ENCODE assay signal across 36 cellular contexts in the genomic region with DNA sequence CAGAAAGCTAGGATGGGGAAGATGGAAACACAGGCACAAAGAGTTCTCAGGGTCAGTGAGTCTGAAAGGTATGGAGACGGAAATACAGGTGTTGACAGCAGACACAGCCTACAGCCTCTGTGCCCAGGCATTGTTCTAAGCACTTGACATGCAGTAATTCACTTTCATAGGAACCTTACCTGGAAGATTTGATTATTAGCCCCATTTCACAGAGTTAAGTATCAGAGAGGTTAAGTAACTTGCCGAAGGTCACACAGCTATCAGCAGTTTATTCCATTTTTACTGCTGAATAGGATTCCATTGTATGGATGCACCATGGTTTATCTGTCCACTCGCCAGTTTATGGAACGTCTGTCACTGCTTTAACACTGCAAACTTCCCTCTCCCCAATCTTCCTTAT. TPM values are rescaled to one million over a fixed set of nuclear protein-coding genes. Genes with fewer than 3 reads are reported as not detected.
"Had no signal": no experiment of that assay in that cellular context is flagged by ENCODE, and none has a peak within 500 bp of the region (broad histone marks: within the 10 kb centered on the region; RNA-seq: fewer than 3 reads in every experiment).

No MANE protein-coding gene starts in this region.

- H3K4me3 Mint-ChIP-seq: activated naive CD4-positive, alpha-beta T cell treated with anti-CD3 and anti-CD28 coated beads for 36 hours; activated naive CD8-positive, alpha-beta T cell treated with anti-CD3 and anti-CD28 coated beads for 36 hours; activated T-helper 1 cell treated with anti-CD3 and anti-CD28 coated beads, Interleukin-12 subunit alpha, Interleukin-12 subunit beta, Interleukin-2, Interleukin-4 antibody, amounts not matched to agents 30 ng/mL and 10 ng/mL and 1 ng/mL, durations not matched to agents 14 hours and 24 hours and 36 hours; brain; immature natural killer cell; mesothelial cell of epicardium; naive thymus-derived CD4-positive, alpha-beta T cell had no signal

- H3K27ac Mint-ChIP-seq: activated naive CD4-positive, alpha-beta T cell treated with anti-CD3 and anti-CD28 coated beads for 36 hours; activated naive CD8-positive, alpha-beta T cell treated with anti-CD3 and anti-CD28 coated beads for 36 hours; activated T-helper 1 cell treated with anti-CD3 and anti-CD28 coated beads, Interleukin-12 subunit alpha, Interleukin-12 subunit beta, Interleukin-2, Interleukin-4 antibody, amounts not matched to agents 30 ng/mL and 10 ng/mL and 1 ng/mL, durations not matched to agents 14 hours and 24 hours and 36 hours; immature natural killer cell; mesothelial cell of epicardium; naive thymus-derived CD4-positive, alpha-beta T cell had no signal

- H3K36me3 Mint-ChIP-seq: brain, immature natural killer cell, mesothelial cell of epicardium had no signal

- H3K27ac ChIP-seq: ascending aorta, gastroesophageal sphincter, pancreas, psoas muscle, transverse colon had no signal

- DNase-seq: activated CD4-positive, alpha-beta T cell treated with anti-CD3 and anti-CD28 coated beads for 48 hours; activated CD4-positive, alpha-beta T cell treated with anti-CD3 and anti-CD28 coated beads, Interleukin-2, amount 50 U/mL, for 48 hours; activated CD8-positive, alpha-beta memory T cell treated with anti-CD3 and anti-CD28 coated beads, Interleukin-2, amount 50 U/mL, for 4 hours; activated effector memory CD4-positive, alpha-beta T cell treated with anti-CD3 and anti-CD28 coated beads, Interleukin-2, amount 50 U/mL, for 16 hours; activated naive CD4-positive, alpha-beta T cell treated with anti-CD3 and anti-CD28 coated beads for 36 hours; activated naive CD8-positive, alpha-beta T cell treated with anti-CD3 and anti-CD28 coated beads for 36 hours; activated T-cell treated with anti-CD3 and anti-CD28 coated beads, Interleukin-2, amount 50 U/mL, for 1 hour; adrenal gland; hippocampal formation; immature natural killer cell; kidney; left colon; naive thymus-derived CD4-positive, alpha-beta T cell; pancreas; psoas muscle; stimulated activated CD4-positive, alpha-beta T cell treated with anti-CD3 and anti-CD28 coated beads, Interleukin-15, amount 100 ng/mL, for 24 hours; stimulated activated CD4-positive, alpha-beta T cell treated with anti-CD3 and anti-CD28 coated beads, Interleukin-2, amount 100 ng/mL, for 24 hours; stimulated activated naive CD4-positive, alpha-beta T cell treated with Interleukin-2 at 50 U/mL for 16 hours; transverse colon had no signal

- H3K9me3 Mint-ChIP-seq: mesothelial cell of epicardium had no signal

- H3K4me1 Mint-ChIP-seq: immature natural killer cell, mesothelial cell of epicardium had no signal

- ATAC-seq: activated CD4-positive, CD25-positive, alpha-beta regulatory T cell treated with anti-CD3 and anti-CD28 coated beads, Interleukin-2, amount 50 U/mL, for 24 hours; gastroesophageal sphincter; left colon; naive thymus-derived CD4-positive, alpha-beta T cell; pancreas; psoas muscle had no signal

RNA-seq across cellular contexts. Expression of gene KLK4, which starts 13.2 kb away (rescaled TPM):
- total RNA-seq: activated CD8-positive, alpha-beta memory T cell treated with anti-CD3 and anti-CD28 coated beads for 36 hours; activated naive CD4-positive, alpha-beta T cell treated with anti-CD3 and anti-CD28 coated beads for 36 hours; activated naive CD8-positive, alpha-beta T cell treated with anti-CD3 and anti-CD28 coated beads for 36 hours; activated T-helper 1 cell treated with anti-CD3 and anti-CD28 coated beads, Interleukin-12 subunit alpha, Interleukin-12 subunit beta, Interleukin-2, Interleukin-4 antibody, amounts not matched to agents 30 ng/mL and 10 ng/mL and 1 ng/mL, durations not matched to agents 14 hours and 24 hours and 36 hours; ascending aorta; cardiac septum; endothelial cell of umbilical vein; fibroblast of lung; fibroblast of villous mesenchyme; gastroesophageal sphincter; kidney; liver; mammary epithelial cell; mesothelial cell of epicardium; naive thymus-derived CD4-positive, alpha-beta T cell; psoas muscle; temporal lobe; urinary bladder had no signal
- polyA plus RNA-seq: endothelial cell of umbilical vein; fibroblast of lung; immature natural killer cell; liver; mammary epithelial cell; naive thymus-derived CD4-positive, alpha-beta T cell; neural cell; pancreas; psoas muscle; urinary bladder had no signal

RNA-seq across cellular contexts. Expression of gene KLK2, which starts 24.8 kb away (rescaled TPM):
- total RNA-seq: activated CD8-positive, alpha-beta memory T cell treated with anti-CD3 and anti-CD28 coated beads for 36 hours; activated naive CD4-positive, alpha-beta T cell treated with anti-CD3 and anti-CD28 coated beads for 36 hours; activated T-helper 1 cell treated with anti-CD3 and anti-CD28 coated beads, Interleukin-12 subunit alpha, Interleukin-12 subunit beta, Interleukin-2, Interleukin-4 antibody, amounts not matched to agents 30 ng/mL and 10 ng/mL and 1 ng/mL, durations not matched to agents 14 hours and 24 hours and 36 hours; ascending aorta; cardiac septum; endothelial cell of umbilical vein; fibroblast of lung; fibroblast of villous mesenchyme; gastroesophageal sphincter; kidney; liver; mammary epithelial cell; mesothelial cell of epicardium; naive thymus-derived CD4-positive, alpha-beta T cell; pancreas; psoas muscle; temporal lobe; urinary bladder had no signal
- polyA plus RNA-seq: endothelial cell of umbilical vein; esophagus; fibroblast of lung; immature natural killer cell; liver; mammary epithelial cell; naive thymus-derived CD4-positive, alpha-beta T cell; neural cell; psoas muscle; urinary bladder had no signal

RNA-seq across cellular contexts. Expression of gene KLK3, which starts 43.3 kb away (rescaled TPM):
- total RNA-seq: activated CD8-positive, alpha-beta memory T cell treated with anti-CD3 and anti-CD28 coated beads for 36 hours; activated naive CD4-positive, alpha-beta T cell treated with anti-CD3 and anti-CD28 coated beads for 36 hours; activated naive CD8-positive, alpha-beta T cell treated with anti-CD3 and anti-CD28 coated beads for 36 hours; activated T-helper 1 cell treated with anti-CD3 and anti-CD28 coated beads, Interleukin-12 subunit alpha, Interleukin-12 subunit beta, Interleukin-2, Interleukin-4 antibody, amounts not matched to agents 30 ng/mL and 10 ng/mL and 1 ng/mL, durations not matched to agents 14 hours and 24 hours and 36 hours; ascending aorta; cardiac septum; endothelial cell of umbilical vein; fibroblast of lung; fibroblast of villous mesenchyme; gastroesophageal sphincter; kidney; liver; mammary epithelial cell; mesothelial cell of epicardium; naive thymus-derived CD4-positive, alpha-beta T cell; pancreas; psoas muscle; temporal lobe; urinary bladder had no signal
- polyA plus RNA-seq: endothelial cell of umbilical vein; esophagus; fibroblast of lung; immature natural killer cell; liver; mammary epithelial cell; naive thymus-derived CD4-positive, alpha-beta T cell; neural cell; psoas muscle; urinary bladder had no signal

RNA-seq across cellular contexts. Expression of gene KLK5, which starts 54.8 kb away (rescaled TPM):
- total RNA-seq: activated CD8-positive, alpha-beta memory T cell treated with anti-CD3 and anti-CD28 coated beads for 36 hours; activated naive CD4-positive, alpha-beta T cell treated with anti-CD3 and anti-CD28 coated beads for 36 hours; activated naive CD8-positive, alpha-beta T cell treated with anti-CD3 and anti-CD28 coated beads for 36 hours; activated T-helper 1 cell treated with anti-CD3 and anti-CD28 coated beads, Interleukin-12 subunit alpha, Interleukin-12 subunit beta, Interleukin-2, Interleukin-4 antibody, amounts not matched to agents 30 ng/mL and 10 ng/mL and 1 ng/mL, durations not matched to agents 14 hours and 24 hours and 36 hours; adrenal gland; ascending aorta; cardiac septum; endothelial cell of umbilical vein; fibroblast of lung; fibroblast of villous mesenchyme; left colon; liver; naive thymus-derived CD4-positive, alpha-beta T cell; pancreas; psoas muscle; temporal lobe; transverse colon; urinary bladder had no signal
- polyA plus RNA-seq: adrenal gland; endothelial cell of umbilical vein; immature natural killer cell; liver; naive thymus-derived CD4-positive, alpha-beta T cell; neural cell; urinary bladder had no signal
